Comparison of ENCODE assay signal across 19 cellular contexts in the genomic region with DNA sequence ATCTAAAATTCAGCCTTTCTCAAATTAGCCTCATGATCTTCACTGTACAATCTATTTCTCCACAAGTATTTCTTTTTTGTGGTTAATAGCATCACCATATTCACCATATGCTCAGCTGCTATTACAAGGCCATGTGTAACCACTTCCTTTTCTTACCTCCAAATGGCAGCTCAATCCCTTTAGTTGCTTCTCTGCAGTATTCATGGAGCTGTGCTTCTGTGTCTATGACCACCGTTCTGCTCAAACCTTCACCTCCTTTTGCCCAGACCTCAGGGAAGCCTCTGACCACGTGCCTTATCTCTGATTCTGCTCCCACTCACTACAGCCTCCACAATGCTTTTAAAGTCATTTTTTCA.
A peak's percentile ranks its signal among the peaks of the same experiment; 100 is the strongest.
DNase-seq lines count a peak whose midpoint lies in the region; ATAC-seq and TF ChIP-seq lines count a peak whose summit lies in the region.
"Had no signal": no experiment of that assay in that cellular context is flagged by ENCODE, and none has a peak within 500 bp of the region (broad histone marks: within the 10 kb centered on the region; RNA-seq: fewer than 3 reads in every experiment).

No MANE protein-coding gene starts in this region.

- intact Hi-C loops in activated T-helper 2 cell treated with anti-CD3 and anti-CD28 coated beads, Interferon-gamma antibody, Interleukin-2, Interleukin-4, amounts not matched to agents 10 μg/mL and 5 μg/mL and 100 μg/mL, durations not matched to agents 14 hours and 24 hours and 36 hours (cut with micrococcal nuclease): no loop called here

- H3K4me1 ChIP-seq in BLaER1: peaks cover 21% of the 10 kb centered on the region
- H3K4me1 ChIP-seq: breast epithelium, spleen had no signal

- no peak overlapping the region for H3K4me3 Mint-ChIP-seq in activated T-helper 2 cell treated with anti-CD3 and anti-CD28 coated beads, Interferon-gamma antibody, Interleukin-2, Interleukin-4, amounts not matched to agents 10 μg/mL and 5 μg/mL and 100 μg/mL, durations not matched to agents 14 hours and 24 hours and 36 hours (ENCODE audit: low read depth)
- H3K4me3 Mint-ChIP-seq: memory B cell had no signal

- no peaks in the 10 kb centered on the region for H3K36me3 Mint-ChIP-seq in activated T-helper 2 cell treated with anti-CD3 and anti-CD28 coated beads, Interferon-gamma antibody, Interleukin-2, Interleukin-4, amounts not matched to agents 10 μg/mL and 5 μg/mL and 100 μg/mL, durations not matched to agents 14 hours and 24 hours and 36 hours (ENCODE audit: low read depth)
- H3K36me3 Mint-ChIP-seq: memory B cell had no signal

- no peak overlapping the region for H3K27ac ChIP-seq in BLaER1
- H3K27ac ChIP-seq: breast epithelium, spleen had no signal

- ATAC-seq in HG03432 (IDR thresholded peaks at IDR 0.05; ENCODE audit: unreplicated experiment) (peak; percentile 71), GM18870 (IDR thresholded peaks at IDR 0.05; ENCODE audit: unreplicated experiment) (no peak), HG03097 (IDR thresholded peaks at IDR 0.05; ENCODE audit: low FRiP score, unreplicated experiment) (no peak)
- ATAC-seq: HepG2 had no signal

- H3K4me2 ChIP-seq in BLaER1: peak overlapping the region; percentile 47

- no peaks in the 10 kb centered on the region for H3K9me3 ChIP-seq in BLaER1
- H3K9me3 ChIP-seq: breast epithelium, spleen had no signal

- H4K20me1 ChIP-seq in BLaER1: no peaks in the 10 kb centered on the region

- H3K27ac Mint-ChIP-seq in activated T-helper 2 cell treated with anti-CD3 and anti-CD28 coated beads, Interferon-gamma antibody, Interleukin-2, Interleukin-4, amounts not matched to agents 10 μg/mL and 5 μg/mL and 100 μg/mL, durations not matched to agents 14 hours and 24 hours and 36 hours: no peak overlapping the region
- H3K27ac Mint-ChIP-seq: memory B cell had no signal

- H3K9me3 Mint-ChIP-seq in activated T-helper 2 cell treated with anti-CD3 and anti-CD28 coated beads, Interferon-gamma antibody, Interleukin-2, Interleukin-4, amounts not matched to agents 10 μg/mL and 5 μg/mL and 100 μg/mL, durations not matched to agents 14 hours and 24 hours and 36 hours: no peaks in the 10 kb centered on the region
- H3K9me3 Mint-ChIP-seq: memory B cell had no signal

- no peaks in the 10 kb centered on the region for H3K27me3 ChIP-seq in BLaER1
- H3K27me3 ChIP-seq: breast epithelium, spleen had no signal

- no peaks in the 10 kb centered on the region for H3K36me3 ChIP-seq in BLaER1
- H3K36me3 ChIP-seq: breast epithelium, spleen had no signal

- DNase-seq in GM20000 (ENCODE audit: low spot score) (peak; percentile 23), amniotic epithelial cell (ENCODE audit: low read depth) (peak; percentile 18), SKM-1 treated with dmso at 0.1 percent for 144 hours (lab: John Stamatoyannopoulos, UW; ENCODE audit: unreplicated experiment) (no peak)
- DNase-seq in activated T-helper 2 cell treated with anti-CD3 and anti-CD28 coated beads, Interferon-gamma antibody, Interleukin-2, Interleukin-4, amounts not matched to agents 10 μg/mL and 5 μg/mL and 100 μg/mL, durations not matched to agents 14 hours and 24 hours and 36 hours (ENCODE audit: low spot score): no peak
- DNase-seq: activated effector memory CD4-positive, alpha-beta T cell treated with anti-CD3 and anti-CD28 coated beads, Interleukin-2, amount 50 U/mL, for 16 hours; effector CD8-positive, alpha-beta T cell; foreskin fibroblast; GOT3; NCI-H1436 treated with DMSO at 0.1 percent for 48 hours; NCI-H526; SHP77 treated with DMSO at 0.1 percent for 48 hours; spleen had no signal

- no peak for TF ChIP-seq CTCF in GM20000 (IDR thresholded peaks at IDR 0.05; ENCODE audit: extremely low read depth, missing control alignments)

- H3K4me3 ChIP-seq in BLaER1: no peak overlapping the region
- H3K4me3 ChIP-seq: breast epithelium, spleen had no signal

- H3K4me1 Mint-ChIP-seq in activated T-helper 2 cell treated with anti-CD3 and anti-CD28 coated beads, Interferon-gamma antibody, Interleukin-2, Interleukin-4, amounts not matched to agents 10 μg/mL and 5 μg/mL and 100 μg/mL, durations not matched to agents 14 hours and 24 hours and 36 hours (ENCODE audit: low read depth): peaks cover 14% of the 10 kb centered on the region

- H3K9ac ChIP-seq in BLaER1: no peak overlapping the region

- H3K27me3 Mint-ChIP-seq in activated T-helper 2 cell treated with anti-CD3 and anti-CD28 coated beads, Interferon-gamma antibody, Interleukin-2, Interleukin-4, amounts not matched to agents 10 μg/mL and 5 μg/mL and 100 μg/mL, durations not matched to agents 14 hours and 24 hours and 36 hours (ENCODE audit: low read depth): peaks cover 24% of the 10 kb centered on the region
- H3K27me3 Mint-ChIP-seq: memory B cell had no signal

Comparison
In these comparisons a context has a peak if more than half of its experiments do, and no peak if none do; other contexts are left out.
1. DNase-seq: peak in GM20000 (single experiment) and amniotic epithelial cell (single experiment); none in activated T-helper 2 cell treated with anti-CD3 and anti-CD28 coated beads, Interferon-gamma antibody, Interleukin-2, Interleukin-4, amounts not matched to agents 10 μg/mL and 5 μg/mL and 100 μg/mL, durations not matched to agents 14 hours and 24 hours and 36 hours (single experiment) and SKM-1 treated with dmso at 0.1 percent for 144 hours (single experiment).